18 cellular contexts compared by ENCODE assay signal in the genomic region with DNA sequence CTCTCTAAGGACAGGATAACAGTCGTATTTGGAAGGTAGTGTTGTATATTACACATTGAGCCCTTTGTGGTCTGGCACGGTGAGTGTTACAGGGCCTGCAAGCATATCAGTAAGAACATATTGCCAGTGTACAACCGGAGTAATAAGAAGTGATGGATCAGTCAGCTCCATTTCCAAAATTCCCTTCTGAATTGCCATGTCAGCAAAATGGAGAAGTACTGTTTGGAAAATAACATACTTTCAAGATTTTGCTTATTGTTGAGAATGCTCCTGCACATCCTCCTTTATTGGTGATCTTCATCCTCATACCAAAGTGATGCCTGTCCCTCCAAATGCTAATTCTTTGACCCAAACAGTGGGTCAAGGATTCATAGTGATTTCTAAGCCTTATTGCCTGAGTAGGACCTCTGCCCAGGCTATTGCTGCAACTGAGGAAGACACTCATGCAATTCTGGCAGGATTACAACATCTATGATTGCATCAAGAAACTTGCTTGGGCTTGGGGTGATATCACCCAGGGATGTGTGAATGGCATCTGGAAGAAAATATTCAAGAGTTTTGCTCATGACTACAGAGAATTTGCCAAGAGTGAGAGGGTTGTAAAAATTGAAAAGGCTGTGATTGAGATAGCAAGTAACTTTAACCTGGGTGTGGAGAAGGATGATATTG.
A peak's percentile ranks its signal among the peaks of the same experiment; 100 is the strongest.
DNase-seq lines count a peak whose midpoint lies in the region; ATAC-seq and TF ChIP-seq lines count a peak whose summit lies in the region.
"Had no signal": no experiment of that assay in that cellular context is flagged by ENCODE, and none has a peak within 500 bp of the region (broad histone marks: within the 10 kb centered on the region; RNA-seq: fewer than 3 reads in every experiment).

No MANE protein-coding gene starts in this region.

- H3K4me3 Mint-ChIP-seq in activated T-helper 17 cell treated with anti-CD3 and anti-CD28 coated beads, Interleukin-2, amount 50 U/mL, for 72 hours, result no peak overlapping the region
- H3K4me3 Mint-ChIP-seq: memory B cell had no signal

- TF ChIP-seq POLR2A in erythroblast (IDR thresholded peaks at IDR 0.05; ENCODE audit: low read length), result no peak

- 0 out of 2 replicates have a peak overlapping the region, but pooled peaks have one; percentile 1 for H3K27ac ChIP-seq in ACC112 (ENCODE audit: low read depth, low read length)
- H3K27ac ChIP-seq in HL-60 (replicated peaks), result no peak overlapping the region; the same call in 1 of the 2 replicates
- H3K27ac ChIP-seq: testis, WERI-Rb-1 had no signal

- H3K9me3 Mint-ChIP-seq in activated T-helper 17 cell treated with anti-CD3 and anti-CD28 coated beads, Interleukin-2, amount 50 U/mL, for 72 hours, result peaks cover 20% of the 10 kb centered on the region

- peaks cover 18% of the 10 kb centered on the region for H3K4me1 ChIP-seq in ACC112 (ENCODE audit: control insufficient read depth, insufficient read depth, low read length, unreplicated experiment)
- H3K4me1 ChIP-seq: testis had no signal

- no peaks in the 10 kb centered on the region for H3K4me1 Mint-ChIP-seq in activated T-helper 17 cell treated with anti-CD3 and anti-CD28 coated beads, Interleukin-2, amount 50 U/mL, for 72 hours
- H3K4me1 Mint-ChIP-seq: memory B cell had no signal

- H3K36me3 ChIP-seq in ACC112 (ENCODE audit: insufficient read depth, low read length), result no peaks in the 10 kb centered on the region
- H3K36me3 ChIP-seq: WERI-Rb-1 had no signal

- H3K27me3 ChIP-seq in ACC112 (ENCODE audit: insufficient read depth, low read length), result no peaks in the 10 kb centered on the region
- no peaks in the 10 kb centered on the region for H3K27me3 ChIP-seq in HL-60 (ENCODE audit: insufficient read depth, poor library complexity, severe bottlenecking)
- H3K27me3 ChIP-seq: testis had no signal

- H3K79me2 ChIP-seq in ACC112 (ENCODE audit: control insufficient read depth, insufficient read depth, low read length, unreplicated experiment), result no peaks in the 10 kb centered on the region

- TF ChIP-seq CTCF in HL-60 (IDR thresholded peaks at IDR 0.05; ENCODE audit: insufficient read depth, low read length) (no peak), fibroblast of the aortic adventitia (IDR thresholded peaks at IDR 0.05; ENCODE audit: insufficient read depth, low read length) (no peak)

- no peak for ATAC-seq in activated T-helper 17 cell treated with anti-CD3 and anti-CD28 coated beads, Interleukin-2, amount 50 U/mL, for 72 hours (replicated peaks)
- ATAC-seq: sciatic nerve had no signal

- H3K27me3 Mint-ChIP-seq in activated T-helper 17 cell treated with anti-CD3 and anti-CD28 coated beads, Interleukin-2, amount 50 U/mL, for 72 hours, result no peaks in the 10 kb centered on the region
- H3K27me3 Mint-ChIP-seq: memory B cell had no signal

- no peaks in the 10 kb centered on the region for H3K36me3 Mint-ChIP-seq in activated T-helper 17 cell treated with anti-CD3 and anti-CD28 coated beads, Interleukin-2, amount 50 U/mL, for 72 hours (ENCODE audit: low read depth)
- H3K36me3 Mint-ChIP-seq: memory B cell had no signal

- H3K4me3 ChIP-seq in ACC112 (ENCODE audit: low read depth, low read length) (no peak overlapping the region), HL-60 (replicated peaks; ENCODE audit: insufficient read depth, low read length) (no peak overlapping the region), fibroblast of the aortic adventitia (ENCODE audit: low read depth, low read length) (no peak overlapping the region)
- H3K4me3 ChIP-seq: testis had no signal

- no peak overlapping the region for H3K27ac Mint-ChIP-seq in activated T-helper 17 cell treated with anti-CD3 and anti-CD28 coated beads, Interleukin-2, amount 50 U/mL, for 72 hours
- H3K27ac Mint-ChIP-seq: memory B cell had no signal

- peak; percentile 78 to 83 for DNase-seq in HL-60 (ENCODE audit: low read depth in 1 of 2, low spot score in 1 of 2)
- DNase-seq in SKM-1 (lab: John Stamatoyannopoulos, UW; ENCODE audit: unreplicated experiment), result peak; percentile 75
- DNase-seq in fibroblast of the aortic adventitia (ENCODE audit: low read depth), result peak; percentile 10
- DNase-seq in erythroblast (lab: John Stamatoyannopoulos, UW), result no peak
- DNase-seq in LoVo (ENCODE audit: low spot score), result no peak
- no peak for DNase-seq in iPS-NIHi7 (ENCODE audit: extremely low spot score)
- DNase-seq: ACHN; activated CD8-positive, alpha-beta memory T cell treated with anti-CD3 and anti-CD28 coated beads for 24 hours; foreskin melanocyte; NCI-H187; NCI-H524 treated with DMSO at 0.1 percent for 48 hours; stimulated activated CD4-positive, alpha-beta T cell treated with anti-CD3 and anti-CD28 coated beads, Interleukin-2, amount 100 ng/mL, for 48 hours; testis; WERI-Rb-1 had no signal

- H2AFZ ChIP-seq in ACC112 (ENCODE audit: low read length, unreplicated experiment), result no peak overlapping the region

Comparison
In these comparisons a context has a peak if more than half of its experiments do, and no peak if none do; other contexts are left out.
1. DNase-seq: peak in HL-60 (2 of 2), SKM-1 (single experiment) and fibroblast of the aortic adventitia (single experiment); none in erythroblast (0 of 2), LoVo (single experiment) and iPS-NIHi7 (single experiment).